ENCODE assay signal across 9 cellular contexts in the genomic region with DNA sequence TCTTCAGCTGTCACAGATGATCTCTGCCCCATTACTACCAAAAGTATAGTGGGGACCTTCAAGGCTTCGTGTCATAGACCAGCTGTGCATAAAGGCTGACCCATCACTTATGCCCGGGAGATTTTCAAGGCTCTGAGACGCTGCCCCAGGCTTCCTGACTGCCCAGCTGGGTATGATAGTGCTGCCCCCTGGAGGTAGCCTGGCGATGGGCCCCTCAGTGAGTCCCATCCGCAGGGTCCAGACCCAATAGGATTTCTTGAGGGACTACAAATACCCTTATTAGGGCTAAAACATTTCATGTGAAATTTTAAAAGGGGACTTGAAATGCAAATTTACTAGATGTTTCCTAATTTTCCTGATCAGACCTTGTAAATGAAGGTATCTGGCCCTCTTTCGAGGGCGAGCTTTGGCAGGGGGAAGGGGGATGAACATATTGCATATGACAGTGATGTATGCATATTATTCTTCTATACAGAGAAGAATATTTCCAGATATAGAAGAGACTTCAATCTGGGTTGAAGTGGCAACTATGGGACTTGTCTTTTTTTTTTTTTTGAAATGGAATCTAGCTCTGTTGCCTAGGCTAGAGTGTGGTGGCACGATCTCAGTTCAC. TPM values are rescaled to one million over a fixed set of nuclear protein-coding genes. Genes with fewer than 3 reads are reported as not detected.
A peak's percentile ranks its signal among the peaks of the same experiment; 100 is the strongest.
DNase-seq lines count a peak whose midpoint lies in the region; ATAC-seq and TF ChIP-seq lines count a peak whose summit lies in the region.
"Had no signal": no experiment of that assay in that cellular context is flagged by ENCODE, and none has a peak within 500 bp of the region (broad histone marks: within the 10 kb centered on the region; RNA-seq: fewer than 3 reads in every experiment).

No MANE protein-coding gene starts in this region.

- H3K14ac ChIP-seq in mesenchymal stem cell (ENCODE audit: low read length in 2 of 2) = no peak overlapping the region

- H2BK15ac ChIP-seq in mesenchymal stem cell (ENCODE audit: low read depth, poor library complexity, severe bottlenecking) = no peak overlapping the region

- no peak overlapping the region for H3K4me2 ChIP-seq in mesenchymal stem cell (ENCODE audit: low read length, poor library complexity, severe bottlenecking)

- H2BK120ac ChIP-seq in mesenchymal stem cell (ENCODE audit: low read depth, low read length) = no peak overlapping the region

- H3K27me3 ChIP-seq in CD8-positive, alpha-beta memory T cell (ENCODE audit: insufficient read depth, low read length, poor library complexity, severe bottlenecking) = no peaks in the 10 kb centered on the region
- H3K27me3 ChIP-seq in mesenchymal stem cell (ENCODE audit: control insufficient read depth in 1 of 2, insufficient read depth in 1 of 2, low read length in 2 of 2) = peaks cover 0 to 43% of the 10 kb centered on the region in 2 experiments

- no peak overlapping the region for H3K9ac ChIP-seq in mesenchymal stem cell (ENCODE audit: low read length)

- H2BK12ac ChIP-seq in mesenchymal stem cell (ENCODE audit: low read length in 2 of 2) = no peak overlapping the region

- no peak overlapping the region for H3K23ac ChIP-seq in mesenchymal stem cell (ENCODE audit: low read length in 2 of 2)

- H3K18ac ChIP-seq in mesenchymal stem cell (ENCODE audit: low read depth in 1 of 2, low read length in 2 of 2) = no peak overlapping the region

- CTCF ChIA-PET in CD8-positive, alpha-beta memory T cell (lab: Charles Lee) = interaction anchor here (0.9 to 10.0 kb wide), 27 partner anchors 8 to 299 kb away, joined by 3 to 138 read pairs (median 4); a partner anchor contains a TSS
- CTCF ChIA-PET in activated CD4-positive, alpha-beta memory T cell treated with anti-CD3 and anti-CD28 coated beads for 36 hours (lab: Charles Lee) = interaction anchor here (0.6 to 8.7 kb wide), 44 partner anchors 9 to 454 kb away, joined by 3 to 201 read pairs (median 4); a partner anchor contains a TSS

- peak overlapping the region in 5 of 8 donors; percentile 19 to 75 (median 55) for H3K27ac Mint-ChIP-seq in CD8-positive, alpha-beta memory T cell
- H3K27ac Mint-ChIP-seq in activated CD4-positive, alpha-beta memory T cell treated with anti-CD3 and anti-CD28 coated beads for 36 hours = no peak overlapping the region

- ATAC-seq in GM21529 (IDR thresholded peaks at IDR 0.05; ENCODE audit: unreplicated experiment) = no peak

- intact Hi-C loops in activated CD4-positive, alpha-beta memory T cell treated with anti-CD3 and anti-CD28 coated beads for 36 hours (cut with micrococcal nuclease) = loop anchor here (1.0 to 5.0 kb wide), 2 partner anchors 21 to 144 kb away; no protein-coding TSS in a partner anchor

- peaks cover 0 to 2% of the 10 kb centered on the region in 2 donors for H3K27me3 Mint-ChIP-seq in CD8-positive, alpha-beta memory T cell
- H3K27me3 Mint-ChIP-seq in activated CD4-positive, alpha-beta memory T cell treated with anti-CD3 and anti-CD28 coated beads for 36 hours = no peaks in the 10 kb centered on the region

- H2BK5ac ChIP-seq in mesenchymal stem cell (ENCODE audit: low read depth, low read length, poor library complexity, severe bottlenecking) = no peak overlapping the region

- H3K9me3 Mint-ChIP-seq in CD8-positive, alpha-beta memory T cell = no peaks in the 10 kb centered on the region
- H3K9me3 Mint-ChIP-seq in activated CD4-positive, alpha-beta memory T cell treated with anti-CD3 and anti-CD28 coated beads for 36 hours = no peaks in the 10 kb centered on the region

- no peaks in the 10 kb centered on the region for H3K79me1 ChIP-seq in mesenchymal stem cell (replicated peaks; ENCODE audit: low read length, poor library complexity, severe bottlenecking)

- no peak overlapping the region for H4K91ac ChIP-seq in mesenchymal stem cell (ENCODE audit: low read length)

- H2AK5ac ChIP-seq in mesenchymal stem cell (ENCODE audit: low read length, severe bottlenecking) = no peak overlapping the region

- no peak overlapping the region for H2AFZ ChIP-seq in mesenchymal stem cell (ENCODE audit: low read depth, low read length)

- no peak overlapping the region for H3K4me3 Mint-ChIP-seq in CD8-positive, alpha-beta memory T cell
- no peak overlapping the region for H3K4me3 Mint-ChIP-seq in activated CD4-positive, alpha-beta memory T cell treated with anti-CD3 and anti-CD28 coated beads for 36 hours

- no peak for TF ChIP-seq POLR2A in erythroblast (IDR thresholded peaks at IDR 0.05; ENCODE audit: low read length)

- no peak overlapping the region for H3K4me3 ChIP-seq in CD8-positive, alpha-beta memory T cell (ENCODE audit: low read length)
- no peak overlapping the region for H3K4me3 ChIP-seq in mesenchymal stem cell (ENCODE audit: insufficient read depth in 1 of 2, low read depth in 1 of 2, low read length in 2 of 2)

- H3K4me1 ChIP-seq in CD8-positive, alpha-beta memory T cell (ENCODE audit: insufficient read depth, low read length) = peaks cover 27% of the 10 kb centered on the region
- H3K4me1 ChIP-seq in mesenchymal stem cell (ENCODE audit: control insufficient read depth, insufficient read depth, low read depth, low read length) = no peaks in the 10 kb centered on the region

- POLR2A ChIA-PET in CD8-positive, alpha-beta memory T cell (lab: Charles Lee) = interaction anchor here (0.6 to 2.1 kb wide), 2 partner anchors 11 to 28 kb away, joined by 3 to 8 read pairs; a partner anchor contains a TSS
- POLR2A ChIA-PET in activated CD4-positive, alpha-beta memory T cell treated with anti-CD3 and anti-CD28 coated beads for 36 hours (lab: Charles Lee) = interaction anchor here (1.1 kb wide), 1 partner anchor 14 kb away, joined by 4 read pairs; no protein-coding TSS in a partner anchor

- WGBS in mesenchymal stem cell = 53% methylated on average over 5 of the region's 8 CpGs

- no peaks in the 10 kb centered on the region for H3K9me3 ChIP-seq in CD8-positive, alpha-beta memory T cell (ENCODE audit: low read length)
- no peaks in the 10 kb centered on the region for H3K9me3 ChIP-seq in mesenchymal stem cell (ENCODE audit: control insufficient read depth, low read length)

- H3K4me1 Mint-ChIP-seq in CD8-positive, alpha-beta memory T cell = peaks cover 29 to 39% (median 36%) of the 10 kb centered on the region in 3 donors
- peaks cover 27% of the 10 kb centered on the region for H3K4me1 Mint-ChIP-seq in activated CD4-positive, alpha-beta memory T cell treated with anti-CD3 and anti-CD28 coated beads for 36 hours (ENCODE audit: low read depth)

- no peak overlapping the region for H4K8ac ChIP-seq in mesenchymal stem cell (ENCODE audit: low read length)

- H3K27ac ChIP-seq in CD8-positive, alpha-beta memory T cell (ENCODE audit: low read depth, low read length) = no peak overlapping the region
- H3K27ac ChIP-seq in mesenchymal stem cell (ENCODE audit: low read length, poor library complexity, severe bottlenecking) = no peak overlapping the region

- DNase-seq in CD8-positive, alpha-beta memory T cell = peak; percentile 63 to 80 (median 64)
- peak; percentile 12 to 26 for DNase-seq in Kasumi-1 (lab: John Stamatoyannopoulos, UW)
- peak; percentile 80 for DNase-seq in activated CD4-positive, alpha-beta memory T cell treated with anti-CD3 and anti-CD28 coated beads for 36 hours
- peak; percentile 53 to 67 for DNase-seq in erythroblast (lab: John Stamatoyannopoulos, UW)
- DNase-seq in stimulated activated CD4-positive, alpha-beta T cell treated with anti-CD3 and anti-CD28 coated beads, Interleukin-15, amount 100 ng/mL, for 1 hour (ENCODE audit: low read depth in 1 of 2, low spot score in 1 of 2) = peak; percentile 44 to 55
- no peak for DNase-seq in mesenchymal stem cell
- DNase-seq in HCEC 1CT = no peak

- H3K36me3 ChIP-seq in CD8-positive, alpha-beta memory T cell (ENCODE audit: insufficient read depth, low read length) = no peaks in the 10 kb centered on the region
- no peaks in the 10 kb centered on the region for H3K36me3 ChIP-seq in mesenchymal stem cell (ENCODE audit: control insufficient read depth in 1 of 2, insufficient read depth in 2 of 2, low read depth in 1 of 2, low read length in 2 of 2)

- no peak overlapping the region for H3K4ac ChIP-seq in mesenchymal stem cell (ENCODE audit: low read depth in 1 of 2, low read length in 2 of 2)

- no peaks in the 10 kb centered on the region for H3K36me3 Mint-ChIP-seq in CD8-positive, alpha-beta memory T cell
- H3K36me3 Mint-ChIP-seq in activated CD4-positive, alpha-beta memory T cell treated with anti-CD3 and anti-CD28 coated beads for 36 hours = no peaks in the 10 kb centered on the region

RNA-seq across cellular contexts. Expression of a gene that starts 11.7 kb away (rescaled TPM):
- 10 to 100 TPM; 75.1 to 75.6 TPM for total RNA-seq in CD8-positive, alpha-beta memory T cell
- polyA plus RNA-seq in CD8-positive, alpha-beta memory T cell = 574 TPM
- 10 to 100 TPM; 65.7 to 73.0 TPM for total RNA-seq in activated CD4-positive, alpha-beta memory T cell treated with anti-CD3 and anti-CD28 coated beads for 36 hours
- 3.9 TPM for polyA plus RNA-seq in mesenchymal stem cell (2013, experiment 1 of 2)
- 3.5 TPM for polyA plus RNA-seq in mesenchymal stem cell (2013, experiment 2 of 2)

RNA-seq across cellular contexts. Expression of a gene that starts 12.8 kb away (rescaled TPM):
- total RNA-seq in CD8-positive, alpha-beta memory T cell = under 1 TPM; 0.04 to 0.33 TPM
- polyA plus RNA-seq in CD8-positive, alpha-beta memory T cell = not detected
- total RNA-seq in activated CD4-positive, alpha-beta memory T cell treated with anti-CD3 and anti-CD28 coated beads for 36 hours = under 1 TPM; 0.10 TPM
- not detected for polyA plus RNA-seq in mesenchymal stem cell (2013, experiment 1 of 2)
- not detected for polyA plus RNA-seq in mesenchymal stem cell (2013, experiment 2 of 2)
- total RNA-seq: mononuclear cell had no signal

RNA-seq across cellular contexts. Expression of a gene that starts 36.2 kb away (rescaled TPM):
- total RNA-seq in CD8-positive, alpha-beta memory T cell = 1 to 10 TPM; 2.0 to 2.9 TPM
- polyA plus RNA-seq in CD8-positive, alpha-beta memory T cell = 22.5 TPM
- 10 to 100 TPM in 1 of 2 experiments, 1 to 10 TPM in 1; 9.8 to 10.0 TPM for total RNA-seq in activated CD4-positive, alpha-beta memory T cell treated with anti-CD3 and anti-CD28 coated beads for 36 hours
- 1.2 TPM for polyA plus RNA-seq in mesenchymal stem cell (2013, experiment 1 of 2)
- polyA plus RNA-seq in mesenchymal stem cell (2013, experiment 2 of 2) = 1.5 TPM

RNA-seq across cellular contexts. Expression of a gene that starts 36.8 kb away (rescaled TPM):
- not detected for total RNA-seq in CD8-positive, alpha-beta memory T cell
- not detected for polyA plus RNA-seq in CD8-positive, alpha-beta memory T cell
- not detected for total RNA-seq in activated CD4-positive, alpha-beta memory T cell treated with anti-CD3 and anti-CD28 coated beads for 36 hours
- polyA plus RNA-seq in mesenchymal stem cell (2013, experiment 1 of 2) = not detected
- polyA plus RNA-seq in mesenchymal stem cell (2013, experiment 2 of 2) = not detected
- total RNA-seq: mononuclear cell had no signal

Comparison
In these comparisons a context has a peak if more than half of its experiments do, and no peak if none do; other contexts are left out.
1. DNase-seq: peak in CD8-positive, alpha-beta memory T cell (5 of 5), Kasumi-1 (2 of 2), activated CD4-positive, alpha-beta memory T cell treated with anti-CD3 and anti-CD28 coated beads for 36 hours (single experiment), erythroblast (2 of 2) and stimulated activated CD4-positive, alpha-beta T cell treated with anti-CD3 and anti-CD28 coated beads, Interleukin-15, amount 100 ng/mL, for 1 hour (2 of 2); none in mesenchymal stem cell (single experiment) and HCEC 1CT (single experiment).